In genomic region chr5:55633574-55634203, GRCh38 we compare ENCODE assay signal across 9 cellular contexts.
DNase-seq lines count a peak whose midpoint lies in the region; ATAC-seq and TF ChIP-seq lines count a peak whose summit lies in the region.
"Had no signal": no experiment of that assay in that cellular context is flagged by ENCODE, and none has a peak within 500 bp of the region (broad histone marks: within the 10 kb centered on the region; RNA-seq: fewer than 3 reads in every experiment).

No MANE protein-coding gene starts in this region.

- H3K4me1 Mint-ChIP-seq in activated naive CD4-positive, alpha-beta T cell treated with anti-CD3 and anti-CD28 coated beads, Interleukin-2, amount 10 ng/mL, durations not matched to agents 7 days and 5 days, result peaks cover 16% of the 10 kb centered on the region
- peaks cover 22% of the 10 kb centered on the region for H3K4me1 Mint-ChIP-seq in activated T-helper 2 cell treated with anti-CD3 and anti-CD28 coated beads, Interferon-gamma antibody, Interleukin-2, Interleukin-4, amounts not matched to agents 10 μg/mL and 5 μg/mL and 100 μg/mL, durations not matched to agents 14 hours and 24 hours and 36 hours (ENCODE audit: low read depth)

- intact Hi-C loops in activated T-helper 2 cell treated with anti-CD3 and anti-CD28 coated beads, Interferon-gamma antibody, Interleukin-2, Interleukin-4, amounts not matched to agents 10 μg/mL and 5 μg/mL and 100 μg/mL, durations not matched to agents 14 hours and 24 hours and 36 hours (cut with micrococcal nuclease), result no loop called here

- no peaks in the 10 kb centered on the region for H3K9me3 Mint-ChIP-seq in activated naive CD4-positive, alpha-beta T cell treated with anti-CD3 and anti-CD28 coated beads, Interleukin-2, amount 10 ng/mL, durations not matched to agents 7 days and 5 days
- H3K9me3 Mint-ChIP-seq in activated T-helper 2 cell treated with anti-CD3 and anti-CD28 coated beads, Interferon-gamma antibody, Interleukin-2, Interleukin-4, amounts not matched to agents 10 μg/mL and 5 μg/mL and 100 μg/mL, durations not matched to agents 14 hours and 24 hours and 36 hours, result no peaks in the 10 kb centered on the region
- H3K9me3 Mint-ChIP-seq: CD4-positive, CD25-positive, alpha-beta regulatory T cell had no signal

- no peaks in the 10 kb centered on the region for H3K27me3 ChIP-seq in upper lobe of left lung

- CTCF ChIA-PET in activated naive CD4-positive, alpha-beta T cell treated with anti-CD3 and anti-CD28 coated beads, Interleukin-2, amount 10 ng/mL, durations not matched to agents 7 days and 5 days (lab: Charles Lee), result no interaction called here

- no peak for TF ChIP-seq CTCF in upper lobe of left lung (IDR thresholded peaks at IDR 0.05)

- peak; percentile 35 for DNase-seq in activated naive CD4-positive, alpha-beta T cell treated with anti-CD3 and anti-CD28 coated beads, Interleukin-2, amount 10 ng/mL, durations not matched to agents 7 days and 5 days
- no peak for DNase-seq in activated naive CD4-positive, alpha-beta T cell treated with Interleukin-2 at 50 U/mL for 16 hours
- DNase-seq in activated T-helper 2 cell treated with anti-CD3 and anti-CD28 coated beads, Interferon-gamma antibody, Interleukin-2, Interleukin-4, amounts not matched to agents 10 μg/mL and 5 μg/mL and 100 μg/mL, durations not matched to agents 14 hours and 24 hours and 36 hours (ENCODE audit: low spot score), result no peak
- DNase-seq in kidney tubule cell (ENCODE audit: low spot score), result peak; percentile 83
- DNase-seq in upper lobe of left lung, result peak in 1 of 2 donors; percentile 40
- no peak for DNase-seq in NCI-H2107 (lab: John Stamatoyannopoulos, UW)

- H3K4me3 Mint-ChIP-seq in activated naive CD4-positive, alpha-beta T cell treated with anti-CD3 and anti-CD28 coated beads, Interleukin-2, amount 10 ng/mL, durations not matched to agents 7 days and 5 days, result peak overlapping the region; percentile 42
- H3K4me3 Mint-ChIP-seq in activated T-helper 2 cell treated with anti-CD3 and anti-CD28 coated beads, Interferon-gamma antibody, Interleukin-2, Interleukin-4, amounts not matched to agents 10 μg/mL and 5 μg/mL and 100 μg/mL, durations not matched to agents 14 hours and 24 hours and 36 hours (ENCODE audit: low read depth), result peak overlapping the region; percentile 21

- peaks cover 26 to 44% (median 33%) of the 10 kb centered on the region in 4 donors for H3K4me1 ChIP-seq in upper lobe of left lung

- peaks cover 17% of the 10 kb centered on the region for H3K36me3 Mint-ChIP-seq in activated naive CD4-positive, alpha-beta T cell treated with anti-CD3 and anti-CD28 coated beads, Interleukin-2, amount 10 ng/mL, durations not matched to agents 7 days and 5 days
- peaks cover 24% of the 10 kb centered on the region for H3K36me3 Mint-ChIP-seq in activated T-helper 2 cell treated with anti-CD3 and anti-CD28 coated beads, Interferon-gamma antibody, Interleukin-2, Interleukin-4, amounts not matched to agents 10 μg/mL and 5 μg/mL and 100 μg/mL, durations not matched to agents 14 hours and 24 hours and 36 hours (ENCODE audit: low read depth)

- H3K27ac Mint-ChIP-seq in activated naive CD4-positive, alpha-beta T cell treated with anti-CD3 and anti-CD28 coated beads, Interleukin-2, amount 10 ng/mL, durations not matched to agents 7 days and 5 days, result peak overlapping the region; percentile 90
- peak overlapping the region; percentile 70 for H3K27ac Mint-ChIP-seq in activated T-helper 2 cell treated with anti-CD3 and anti-CD28 coated beads, Interferon-gamma antibody, Interleukin-2, Interleukin-4, amounts not matched to agents 10 μg/mL and 5 μg/mL and 100 μg/mL, durations not matched to agents 14 hours and 24 hours and 36 hours

- H3K4me3 ChIP-seq in upper lobe of left lung, result peak overlapping the region in 1 of 4 donors; percentile 8

- no peak for TF ChIP-seq EP300 in upper lobe of left lung (IDR thresholded peaks at IDR 0.05)

- H3K27me3 Mint-ChIP-seq in activated naive CD4-positive, alpha-beta T cell treated with anti-CD3 and anti-CD28 coated beads, Interleukin-2, amount 10 ng/mL, durations not matched to agents 7 days and 5 days, result no peaks in the 10 kb centered on the region
- H3K27me3 Mint-ChIP-seq in activated T-helper 2 cell treated with anti-CD3 and anti-CD28 coated beads, Interferon-gamma antibody, Interleukin-2, Interleukin-4, amounts not matched to agents 10 μg/mL and 5 μg/mL and 100 μg/mL, durations not matched to agents 14 hours and 24 hours and 36 hours (ENCODE audit: low read depth), result no peaks in the 10 kb centered on the region
- H3K27me3 Mint-ChIP-seq: CD4-positive, CD25-positive, alpha-beta regulatory T cell had no signal

- peak overlapping the region; percentile 46 to 81 (median 66) for H3K27ac ChIP-seq in upper lobe of left lung

- no peaks in the 10 kb centered on the region for H3K36me3 ChIP-seq in upper lobe of left lung

- no peak for TF ChIP-seq POLR2A in upper lobe of left lung (IDR thresholded peaks at IDR 0.05)

- ATAC-seq in upper lobe of left lung (ENCODE audit: low FRiP score in 2 of 2) (peak; percentile 44 to 59), GM21576 (IDR thresholded peaks at IDR 0.05; ENCODE audit: unreplicated experiment) (no peak), HG02798 (IDR thresholded peaks at IDR 0.05; ENCODE audit: poor library complexity, unreplicated experiment) (no peak)

- 42 to 55% methylated on average over 4 of the region's 4 CpGs for WGBS in upper lobe of left lung, 2 donors

- no peaks in the 10 kb centered on the region for H3K9me3 ChIP-seq in upper lobe of left lung

Comparison
In these comparisons a context has a peak if more than half of its experiments do, and no peak if none do; other contexts are left out.
1. DNase-seq: peak in activated naive CD4-positive, alpha-beta T cell treated with anti-CD3 and anti-CD28 coated beads, Interleukin-2, amount 10 ng/mL, durations not matched to agents 7 days and 5 days (single experiment) and kidney tubule cell (single experiment); none in activated naive CD4-positive, alpha-beta T cell treated with Interleukin-2 at 50 U/mL for 16 hours (single experiment), activated T-helper 2 cell treated with anti-CD3 and anti-CD28 coated beads, Interferon-gamma antibody, Interleukin-2, Interleukin-4, amounts not matched to agents 10 μg/mL and 5 μg/mL and 100 μg/mL, durations not matched to agents 14 hours and 24 hours and 36 hours (single experiment) and NCI-H2107 (single experiment).
2. ATAC-seq: peak in upper lobe of left lung (2 of 2); none in GM21576 (single experiment) and HG02798 (single experiment).